8 cellular contexts compared by ENCODE assay signal in the genomic region with DNA sequence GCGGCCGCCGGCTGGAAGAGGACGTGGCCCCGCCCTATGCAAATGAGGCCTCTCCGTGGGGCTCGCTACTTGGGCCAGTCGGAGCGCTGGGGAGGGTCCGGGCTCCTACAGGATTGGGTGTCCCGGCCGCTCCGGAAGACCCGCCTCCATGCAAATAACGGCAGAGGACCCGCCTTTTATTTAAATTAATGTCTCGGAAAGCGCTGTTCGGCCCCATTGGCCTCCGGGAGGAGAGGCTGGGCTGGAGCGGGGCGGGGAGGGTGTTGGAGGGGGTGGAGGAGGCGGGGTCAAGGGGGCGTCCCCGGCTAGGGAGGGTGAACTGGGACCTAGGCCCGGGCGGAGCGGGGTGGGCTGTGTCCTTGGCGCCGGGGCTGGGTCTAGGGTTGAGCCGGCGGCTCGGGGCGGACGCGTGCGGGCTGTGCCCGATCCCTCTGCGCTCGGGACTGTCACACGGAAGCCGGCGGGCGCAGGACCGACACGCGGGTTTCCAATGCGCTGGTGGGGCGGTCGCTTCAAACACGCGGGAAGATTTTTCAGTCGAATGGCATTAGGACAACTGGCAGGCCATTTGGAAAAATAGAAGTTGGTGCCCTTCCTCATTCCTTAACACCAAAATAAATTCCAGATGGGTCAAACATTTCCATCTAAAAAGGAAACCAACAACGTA. TPM values are rescaled to one million over a fixed set of nuclear protein-coding genes. Genes with fewer than 3 reads are reported as not detected.
DNase-seq lines count a peak whose midpoint lies in the region; TF ChIP-seq lines count a peak whose summit lies in the region.

No MANE protein-coding gene starts in this region.

- H3K4me1 ChIP-seq in HAP-1 (peaks cover 8% of the 10 kb centered on the region), stomach (peaks cover 7 to 53% (median 37%) of the 10 kb centered on the region in 4 donors)

- H3K27me3 ChIP-seq in HAP-1 (ENCODE audit: low read depth) (no peaks in the 10 kb centered on the region), MG63 (no peaks in the 10 kb centered on the region), stomach (no peaks in the 10 kb centered on the region)

- peaks cover 32% of the 10 kb centered on the region for H3K36me3 ChIP-seq in HAP-1 (replicated peaks)
- peaks cover 24% of the 10 kb centered on the region for H3K36me3 ChIP-seq in MG63
- H3K36me3 ChIP-seq in stomach: peaks cover 29 to 31% (median 31%) of the 10 kb centered on the region in 4 donors

- H3K4me3 Mint-ChIP-seq in neural crest cell: peak overlapping the region; percentile 90

- WGBS in stomach, 5 donors: 0% methylated on average over 21 to 54 of the region's 54 CpGs

- no peak for TF ChIP-seq CTCF in foreskin fibroblast (IDR thresholded peaks at IDR 0.05; ENCODE audit: low read depth, low read length)
- TF ChIP-seq CTCF in neural crest cell (conservative IDR thresholded peaks at IDR 0.05): no peak
- no peak for TF ChIP-seq CTCF in stomach (IDR thresholded peaks at IDR 0.05)

- H3K27ac Mint-ChIP-seq in neural crest cell (ENCODE audit: unreplicated experiment): no peak overlapping the region

- peak overlapping the region; percentile 89 to 97 (median 94) for H3K27ac ChIP-seq in stomach

- H3K36me3 Mint-ChIP-seq in neural crest cell (ENCODE audit: low read depth): no peaks in the 10 kb centered on the region

- in situ Hi-C loops in G401 (cut with HindIII; ENCODE audit: low sequenced_read_pairs) (no loop called here), HAP-1 (cut with MboI; ENCODE audit: low sequenced_read_pairs) (no loop called here)

- H3K9me3 ChIP-seq in HAP-1 (no peaks in the 10 kb centered on the region), MG63 (no peaks in the 10 kb centered on the region), stomach (no peaks in the 10 kb centered on the region)

- DNase-seq in G401 (ENCODE audit: low spot score) (peak; percentile 100), HAP-1 (ENCODE audit: low spot score in 2 of 2) (peak; percentile 96 to 98), MG63 (peak; percentile 99), SHP77 (lab: John Stamatoyannopoulos, UW) (peak; percentile 99 to 100), activated gamma-delta T cell (lab: John Stamatoyannopoulos, UW) (peak; percentile 92), foreskin fibroblast (peak; percentile 99 to 100), neural crest cell (ENCODE audit: low read depth, low spot score) (peak; percentile 93), stomach (peak; percentile 99)

- peaks cover 8% of the 10 kb centered on the region for H3K27me3 Mint-ChIP-seq in neural crest cell (ENCODE audit: low read depth)

- H3K9me3 Mint-ChIP-seq in neural crest cell: no peaks in the 10 kb centered on the region

- H3K4me1 Mint-ChIP-seq in neural crest cell: peaks cover 15% of the 10 kb centered on the region

- no peak for TF ChIP-seq EP300 in stomach (IDR thresholded peaks at IDR 0.05)

- intact Hi-C loops in stomach (cut with DNase I; ENCODE audit: low total_unique reads): no loop called here

- H3K4me3 ChIP-seq in HAP-1 (peak overlapping the region; percentile 83), MG63 (peak overlapping the region; percentile 99), foreskin fibroblast (ENCODE audit: low read depth in 1 of 2, low read length in 2 of 2) (peak overlapping the region; percentile 58 to 97), stomach (peak overlapping the region; percentile 63 to 76 (median 70))

- TF ChIP-seq POLR2A in stomach (IDR thresholded peaks at IDR 0.05): no peak

RNA-seq across cellular contexts. Expression of gene POLM, which starts 0.3 kb away (rescaled TPM):
- total RNA-seq in G401 (2014; rRNA removed; shearing (Covaris generic)): 5.2 and 9.4 TPM in 2 replicates
- total RNA-seq in MG63 (2014; rRNA removed; shearing (Covaris generic); ENCODE audit: low replicate concordance): 9.4 and 10.8 TPM in 2 replicates
- total RNA-seq in neural crest cell: 21.5 and 26.0 TPM in 2 replicates
- 10 to 100 TPM in 4 of 5 donors, 1 to 10 TPM in 1; 4.7 to 94.2 (median 17.8) TPM for total RNA-seq in stomach
- polyA plus RNA-seq in stomach: 10 to 100 TPM; 10.2 to 18.6 (median 10.6) TPM

RNA-seq across cellular contexts. Expression of gene PGAM2, which starts 17.3 kb away (rescaled TPM):
- total RNA-seq in G401 (2014; rRNA removed; shearing (Covaris generic)): 2.8 and 2.9 TPM in 2 replicates
- not detected in 2 replicates for total RNA-seq in MG63 (2014; rRNA removed; shearing (Covaris generic); ENCODE audit: low replicate concordance)
- total RNA-seq in neural crest cell (1.8 and 2.4 TPM in 2 replicates), stomach (under 1 TPM in 1 of 5 donors, not detected in 4; 0.92 TPM)
- 1 to 10 TPM; 3.1 to 5.8 (median 4.2) TPM for polyA plus RNA-seq in stomach

RNA-seq across cellular contexts. Expression of gene AEBP1, which starts 21.5 kb away (rescaled TPM):
- 0.27 and 0.43 TPM in 2 replicates for total RNA-seq in G401 (2014; rRNA removed; shearing (Covaris generic))
- total RNA-seq in MG63 (2014; rRNA removed; shearing (Covaris generic); ENCODE audit: low replicate concordance): 36.8 and 45.8 TPM in 2 replicates
- 70.5 and 72.6 TPM in 2 replicates for total RNA-seq in neural crest cell
- 100 to 1,000 TPM in 1 of 5 donors, 10 to 100 TPM in 4; 37.3 to 179 (median 58.8) TPM for total RNA-seq in stomach
- 10 to 100 TPM; 14.6 to 36.7 (median 17.7) TPM for polyA plus RNA-seq in stomach

RNA-seq across cellular contexts. Expression of gene DBNL, which starts 38.2 kb away (rescaled TPM):
- total RNA-seq in G401 (2014; rRNA removed; shearing (Covaris generic)): 101 and 119 TPM in 2 replicates
- total RNA-seq in MG63 (2014; rRNA removed; shearing (Covaris generic); ENCODE audit: low replicate concordance): 103 and 166 TPM in 2 replicates
- total RNA-seq in neural crest cell: 74.1 and 74.6 TPM in 2 replicates
- 100 to 1,000 TPM in 2 of 5 donors, 10 to 100 TPM in 3; 27.4 to 154 (median 77.8) TPM for total RNA-seq in stomach
- 10 to 100 TPM; 75.9 to 98.7 (median 78.1) TPM for polyA plus RNA-seq in stomach

RNA-seq across cellular contexts. Expression of gene POLD2, which starts 40.7 kb away (rescaled TPM):
- 253 and 270 TPM in 2 replicates for total RNA-seq in G401 (2014; rRNA removed; shearing (Covaris generic))
- 146 and 186 TPM in 2 replicates for total RNA-seq in MG63 (2014; rRNA removed; shearing (Covaris generic); ENCODE audit: low replicate concordance)
- total RNA-seq in neural crest cell (159 and 167 TPM in 2 replicates), stomach (10 to 100 TPM; 19.8 to 91.2 (median 34.3) TPM)
- polyA plus RNA-seq in stomach: 10 to 100 TPM; 77.2 to 85.4 (median 79.6) TPM

Comparison
In these comparisons a context has a peak if more than half of its experiments do, and no peak if none do; other contexts are left out.
1. Peak in every context shown above with its lines: DNase-seq, H3K4me3 ChIP-seq and H3K27ac ChIP-seq.
2. RNA of gene AEBP1, which starts 21.5 kb away (total RNA-seq): 70.5 to 72.6 TPM in neural crest cell, 37.3 to 179 TPM in stomach and 36.8 to 45.8 TPM in MG63; 0.27 to 0.43 TPM in G401; every median in the first group is over 10 times any median in the second.